ENCODE assay signal across 14 cellular contexts in the genomic region with DNA sequence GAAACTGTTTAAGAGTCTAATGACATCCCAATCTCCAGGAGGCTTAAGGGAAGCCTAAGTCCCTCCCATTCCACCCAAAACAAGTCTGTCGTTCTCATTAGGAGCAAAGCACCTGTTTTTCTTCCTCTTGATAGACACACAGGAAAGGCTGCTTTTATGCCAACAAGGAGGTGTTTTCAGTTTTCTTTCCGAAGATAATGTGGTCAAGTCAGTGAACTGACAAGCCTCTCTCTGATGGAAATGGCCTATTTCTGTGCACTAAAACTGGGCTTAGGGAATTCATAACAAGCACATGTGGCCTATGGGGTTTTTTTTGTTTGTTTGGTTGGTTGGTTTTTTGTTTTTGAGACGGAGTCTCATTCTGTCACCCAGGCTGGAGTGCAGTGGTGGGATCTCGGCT.
"Had no signal": no experiment of that assay in that cellular context is flagged by ENCODE, and none has a peak within 500 bp of the region (broad histone marks: within the 10 kb centered on the region; RNA-seq: fewer than 3 reads in every experiment).

No MANE protein-coding gene starts in this region.

- H3K27ac ChIP-seq: cardiac muscle cell, epithelial cell of prostate, ovary, tibial artery, uterus, WERI-Rb-1 had no signal

- H3K27me3 ChIP-seq: cardiac muscle cell, ovary, tibial artery, uterus had no signal

- ATAC-seq: left colon; stimulated activated memory B cell treated with anti-CD40 and anti-IgM and Interleukin-4, amounts not matched to agents 10 μg/mL and 1 μg/mL and 100 μg/mL, for 72 hours had no signal

- H3K36me3 ChIP-seq: cardiac muscle cell, ovary, uterus, WERI-Rb-1 had no signal

- H3K4me3 ChIP-seq: cardiac muscle cell, lung, ovary, tibial artery, uterus had no signal

- DNase-seq: activated CD4-positive, alpha-beta T cell treated with anti-CD3 and anti-CD28 coated beads for 4 hours; activated effector memory CD4-positive, alpha-beta T cell treated with Interleukin-2 at 50 U/mL for 16 hours; activated T-cell treated with anti-CD3 and anti-CD28 coated beads for 4 hours; foreskin melanocyte; left colon; midbrain; ovary; uterus; WERI-Rb-1 had no signal

- H3K4me1 ChIP-seq: tibial artery, uterus had no signal

- H3K9me3 ChIP-seq: ovary, tibial artery, uterus had no signal
